ENCODE assay signal across 1 cellular context in the genomic region with DNA sequence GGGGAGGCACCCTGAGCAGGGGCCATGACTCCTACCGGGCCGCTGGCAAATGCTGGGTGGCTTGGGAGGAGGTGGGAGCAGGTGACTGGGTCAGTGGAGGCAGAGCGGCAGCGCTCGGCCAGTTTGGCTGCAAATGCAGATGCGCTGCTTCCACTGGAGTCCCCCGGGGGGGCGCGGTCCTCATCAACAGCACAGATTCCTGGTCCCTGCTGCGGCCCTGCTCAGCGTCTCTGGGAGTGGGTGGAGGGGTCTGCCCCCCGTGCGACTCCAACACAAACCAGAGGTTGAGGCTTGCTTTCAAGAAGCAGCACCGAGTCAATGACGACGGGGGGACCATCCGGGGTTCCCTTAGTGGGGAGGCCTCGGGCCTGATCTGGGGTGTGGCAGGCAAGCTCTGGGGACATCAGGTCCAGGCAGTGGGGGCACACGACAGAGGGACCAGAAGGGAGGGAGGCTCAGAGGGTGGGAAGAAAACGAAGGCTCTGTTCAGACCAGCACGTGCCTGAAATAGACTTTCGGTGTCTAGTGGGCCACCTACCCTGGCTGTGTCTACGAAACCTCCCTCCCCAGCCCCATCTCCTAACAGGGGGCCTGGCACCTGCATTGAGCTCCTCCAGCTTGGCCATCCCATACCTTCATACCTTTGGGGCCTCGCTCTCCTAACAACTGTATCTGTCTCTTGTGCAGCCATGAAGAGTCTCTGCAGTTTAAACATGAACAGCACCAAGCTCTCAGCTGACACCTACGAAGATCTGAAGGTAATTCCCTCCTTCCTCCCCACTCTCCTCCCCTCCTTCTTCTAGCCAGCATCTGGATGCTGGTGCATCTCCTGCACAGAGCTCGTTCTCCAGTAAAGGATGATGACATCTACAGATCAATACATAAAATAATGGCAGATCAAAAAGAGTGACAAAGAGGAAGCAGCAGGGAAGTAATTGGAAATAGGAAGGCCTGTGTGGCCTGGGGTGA.
TF ChIP-seq lines count a peak whose summit lies in the region.

No MANE protein-coding gene starts in this region.

TF ChIP-seq in neural cell, 6 proteins besides CTCF, POLR2A, EP300 and RAD21 (continued from another document):
- TF ChIP-seq REST (IDR thresholded peaks at IDR 0.05; ENCODE audit: borderline replicate concordance) = no peak
- TF ChIP-seq SMC3 (conservative IDR thresholded peaks at IDR 0.05; ENCODE audit: poor library complexity) = no peak
- no peak for TF ChIP-seq TAF1 (IDR thresholded peaks at IDR 0.05; ENCODE audit: low read depth)
TF ChIP-seq in neural cell: peak in this region for 0.
